Comparison of ENCODE assay signal across 14 cellular contexts in genomic region chr18:21074336-21075323, GRCh38. TPM values are rescaled to one million over a fixed set of nuclear protein-coding genes. Genes with fewer than 3 reads are reported as not detected.
DNase-seq lines count a peak whose midpoint lies in the region; ATAC-seq, FAIRE-seq and TF ChIP-seq lines count a peak whose summit lies in the region.
"Had no signal": no experiment of that assay in that cellular context is flagged by ENCODE, and none has a peak within 500 bp of the region (broad histone marks: within the 10 kb centered on the region; RNA-seq: fewer than 3 reads in every experiment).

No MANE protein-coding gene starts in this region.

- H3K27ac Mint-ChIP-seq in HFFc6: no peak overlapping the region; the same call in 1 of the 2 replicates

- H3K9ac ChIP-seq in keratinocyte (ENCODE audit: control insufficient read depth, extremely low read depth, insufficient read depth, low read length): no peak overlapping the region

- H3K27me3 Mint-ChIP-seq in HFFc6 (ENCODE audit: insufficient read depth): no peaks in the 10 kb centered on the region; the same call in 1 of the 2 replicates

- peaks cover 4% of the 10 kb centered on the region for H3K36me3 ChIP-seq in DOHH2 (ENCODE audit: control insufficient read depth, low read length)
- H3K36me3 ChIP-seq in SJCRH30: no peaks in the 10 kb centered on the region
- H3K36me3 ChIP-seq in keratinocyte (ENCODE audit: control insufficient read depth in 2 of 2, extremely low read depth in 1 of 2, insufficient read depth in 2 of 2, low read length in 2 of 2): no peaks in the 10 kb centered on the region
- H3K36me3 ChIP-seq: thoracic aorta had no signal

- no peaks in the 10 kb centered on the region; the same call in 1 of the 2 replicates for H3F3A ChIP-seq in DOHH2 (ENCODE audit: control insufficient read depth, insufficient read depth)

- no peak for FAIRE-seq in keratinocyte (lab: Jason Lieb, UNC)

- peaks cover 2% of the 10 kb centered on the region for H3K9me1 ChIP-seq in keratinocyte (ENCODE audit: control insufficient read depth, extremely low read depth, insufficient read depth, low read length)

- H2AFZ ChIP-seq in keratinocyte (ENCODE audit: control insufficient read depth, low read length): no peak overlapping the region

- H3K4me3 Mint-ChIP-seq in HFFc6: no peak overlapping the region

- H3K4me3 ChIP-seq in DOHH2 (ENCODE audit: low read length) (peak overlapping the region; percentile 37), SJCRH30 (no peak overlapping the region), keratinocyte (ENCODE audit: control insufficient read depth in 2 of 3, extremely low read depth in 1 of 3, insufficient read depth in 2 of 3, low read depth in 1 of 3, low read length in 3 of 3) (peak overlapping the region in 1 of 3 experiments; percentile 14)
- H3K4me3 ChIP-seq: thoracic aorta had no signal

- H3K4me1 ChIP-seq in DOHH2 (ENCODE audit: control insufficient read depth, low read length): peaks cover 34% of the 10 kb centered on the region
- H3K4me1 ChIP-seq in SJCRH30: no peaks in the 10 kb centered on the region
- H3K4me1 ChIP-seq in keratinocyte (ENCODE audit: control insufficient read depth, extremely low read depth, insufficient read depth, low read length): peaks cover 15% of the 10 kb centered on the region

- H4K20me1 ChIP-seq in DOHH2 (ENCODE audit: control insufficient read depth, insufficient read depth, low read depth, low read length) (peaks cover 14% of the 10 kb centered on the region; the same call in 1 of the 2 replicates), keratinocyte (ENCODE audit: control insufficient read depth, extremely low read depth, insufficient read depth, low read length) (peaks cover 27% of the 10 kb centered on the region)

- DNase-seq in SJCRH30 (peak; percentile 10 to 47), keratinocyte (ENCODE audit: low read depth, low spot score) (no peak), HFFc6 (no peak)
- DNase-seq: cortex of kidney; glutamatergic neuron; H7; NCI-H1436 treated with DMSO at 0.1 percent for 48 hours; stimulated activated CD4-positive, alpha-beta T cell treated with anti-CD3 and anti-CD28 coated beads, Interleukin-2, amount 100 ng/mL, for 24 hours had no signal

- dilution Hi-C loops in keratinocyte (cut with MboI; ENCODE audit: extremely low pct_ligation_motif_present, low sequenced_read_pairs): no loop called here

- no peaks in the 10 kb centered on the region for H3K9me3 ChIP-seq in DOHH2 (ENCODE audit: control insufficient read depth, insufficient read depth, low read length)
- no peaks in the 10 kb centered on the region for H3K9me3 ChIP-seq in SJCRH30 (replicated peaks)
- no peaks in the 10 kb centered on the region for H3K9me3 ChIP-seq in keratinocyte (ENCODE audit: control insufficient read depth, low read depth, low read length)
- H3K9me3 ChIP-seq: thoracic aorta had no signal

- TF ChIP-seq CTCF in 22Rv1 (IDR thresholded peaks at IDR 0.05) (no peak), DOHH2 (IDR thresholded peaks at IDR 0.05; ENCODE audit: low read depth, low read length, poor library complexity, severe bottlenecking) (no peak), keratinocyte (optimal IDR thresholded peaks at IDR 0.05 in 1 of 3, IDR thresholded peaks at IDR 0.05 in 1 of 3, conservative IDR thresholded peaks at IDR 0.05 in 1 of 3; ENCODE audit: extremely low read depth in 1 of 3, insufficient read depth in 2 of 3, low read length in 3 of 3) (no peak), HFFc6 (IDR thresholded peaks at IDR 0.05) (no peak)

- H3K4me2 ChIP-seq in DOHH2 (ENCODE audit: low read length) (peak overlapping the region; percentile 58), keratinocyte (ENCODE audit: control insufficient read depth, extremely low read depth, insufficient read depth, low read depth, low read length) (peak overlapping the region; percentile 31)

- no peaks in the 10 kb centered on the region for H3K27me3 ChIP-seq in DOHH2 (ENCODE audit: control insufficient read depth, low read length)
- H3K27me3 ChIP-seq in SJCRH30: no peaks in the 10 kb centered on the region
- no peaks in the 10 kb centered on the region for H3K27me3 ChIP-seq in keratinocyte (ENCODE audit: control insufficient read depth, extremely low read depth, insufficient read depth, low read length)

- H3K79me2 ChIP-seq in DOHH2 (ENCODE audit: control insufficient read depth, low read length) (peaks cover 93% of the 10 kb centered on the region), keratinocyte (ENCODE audit: control insufficient read depth, insufficient read depth, low read length) (peaks cover 86% of the 10 kb centered on the region)

- H3K4me1 Mint-ChIP-seq in HFFc6 (ENCODE audit: low read depth): peaks cover 49% of the 10 kb centered on the region

- no peaks in the 10 kb centered on the region for H3K9me2 ChIP-seq in DOHH2 (replicated peaks; ENCODE audit: control insufficient read depth, low read length)

- H3K27ac ChIP-seq in 22Rv1 (peak overlapping the region; percentile 47), DOHH2 (ENCODE audit: low read depth, low read length) (peak overlapping the region; percentile 29), SJCRH30 (no peak overlapping the region), keratinocyte (ENCODE audit: control insufficient read depth, insufficient read depth, low read length) (no peak overlapping the region)
- H3K27ac ChIP-seq: thoracic aorta had no signal

- no peaks in the 10 kb centered on the region for H3K9me3 Mint-ChIP-seq in HFFc6

- no peaks in the 10 kb centered on the region; the same call in 1 of the 2 replicates for H3K36me3 Mint-ChIP-seq in HFFc6 (ENCODE audit: low read depth)

- ATAC-seq in GM18867 (IDR thresholded peaks at IDR 0.05; ENCODE audit: unreplicated experiment): no peak
- no peak for ATAC-seq in GM19452 (IDR thresholded peaks at IDR 0.05; ENCODE audit: unreplicated experiment)
- ATAC-seq in HG02759 (IDR thresholded peaks at IDR 0.05; ENCODE audit: unreplicated experiment): no peak

RNA-seq across cellular contexts. Expression of gene ROCK1, which starts 37.0 kb away (rescaled TPM):
- 22.3 and 24.1 TPM in 2 replicates for total RNA-seq in SJCRH30 (2014; rRNA removed; shearing (Covaris generic))
- 14.8 to 25.9 TPM (median 16.1 TPM) in 3 replicates for polyA plus RNA-seq in keratinocyte
- polyA plus RNA-seq in keratinocyte (2011; ENCODE audit: low read depth): 81.5 TPM
- 8.0 and 16.4 TPM in 2 replicates for polyA plus RNA-seq in keratinocyte (2011; cell fraction: cytosol; rRNA removed)
- polyA plus RNA-seq in keratinocyte (2011; cell fraction: nucleus; rRNA removed): 24.6 and 47.6 TPM in 2 replicates
- 19.9 and 28.3 TPM in 2 replicates for polyA plus RNA-seq in keratinocyte (2012; ENCODE audit: low replicate concordance)
- 5.0 to 39.9 TPM (median 13.7 TPM) in 3 replicates for polyA minus RNA-seq in keratinocyte
- polyA minus RNA-seq in keratinocyte (2011; cell fraction: cytosol; rRNA and poly(A)+ RNA removed): 12.7 TPM
- 28.6 and 81.4 TPM in 2 replicates for polyA minus RNA-seq in keratinocyte (2011; cell fraction: nucleus; rRNA and poly(A)+ RNA removed)
- 10 to 100 TPM; 64.8 to 71.7 (median 67.1) TPM for total RNA-seq in HFFc6 (2021; fragmentation: NEBNext Ultra II Directional; extraction: Animal tissue kit (Norgen Biotek cat#: 25700))

Comparison
In these comparisons a context has a peak if more than half of its experiments do, and no peak if none do; other contexts are left out.
1. H3K27ac ChIP-seq: peak in 22Rv1 (single experiment) and DOHH2 (single experiment); none in SJCRH30 (single experiment) and keratinocyte (single experiment).
2. DNase-seq: peak in SJCRH30 (2 of 2); none in keratinocyte (single experiment) and HFFc6 (single experiment).